Comparison of ENCODE assay signal across 8 cellular contexts in genomic region chr10:75294866-75295692, GRCh38. TPM values are rescaled to one million over a fixed set of nuclear protein-coding genes. Genes with fewer than 3 reads are reported as not detected.
DNase-seq lines count a peak whose midpoint lies in the region; TF ChIP-seq lines count a peak whose summit lies in the region.

No MANE protein-coding gene starts in this region.

- H3K4me1 ChIP-seq in ascending aorta (peaks cover 11 to 23% of the 10 kb centered on the region in 2 donors), rectal smooth muscle tissue (ENCODE audit: control insufficient read depth, insufficient read depth, low read length) (peaks cover 15% of the 10 kb centered on the region), vagina (peaks cover 22% of the 10 kb centered on the region)

- no peaks in the 10 kb centered on the region for H3K36me3 ChIP-seq in ascending aorta
- H3K36me3 ChIP-seq in rectal smooth muscle tissue (ENCODE audit: control insufficient read depth, insufficient read depth, low read length): no peaks in the 10 kb centered on the region
- no peaks in the 10 kb centered on the region for H3K36me3 ChIP-seq in vagina

- peak overlapping the region; percentile 69 for H3K4me3 Mint-ChIP-seq in T-helper 2 cell treated with Interferon-gamma antibody and Interleukin-4, amounts not matched to agents 5 μg/mL and 100 μg/mL, for 36 hours

- H3K27me3 ChIP-seq in ascending aorta: no peaks in the 10 kb centered on the region
- H3K27me3 ChIP-seq in rectal smooth muscle tissue (ENCODE audit: control insufficient read depth, insufficient read depth, low read length): no peaks in the 10 kb centered on the region
- no peaks in the 10 kb centered on the region for H3K27me3 ChIP-seq in vagina

- H3K27ac Mint-ChIP-seq in T-helper 2 cell treated with Interferon-gamma antibody and Interleukin-4, amounts not matched to agents 5 μg/mL and 100 μg/mL, for 36 hours: no peak overlapping the region

- H3K9me3 Mint-ChIP-seq in T-helper 2 cell treated with Interferon-gamma antibody and Interleukin-4, amounts not matched to agents 5 μg/mL and 100 μg/mL, for 36 hours: no peaks in the 10 kb centered on the region

- H3K36me3 Mint-ChIP-seq in T-helper 2 cell treated with Interferon-gamma antibody and Interleukin-4, amounts not matched to agents 5 μg/mL and 100 μg/mL, for 36 hours (ENCODE audit: low read depth): no peaks in the 10 kb centered on the region

- H3K27me3 Mint-ChIP-seq in T-helper 2 cell treated with Interferon-gamma antibody and Interleukin-4, amounts not matched to agents 5 μg/mL and 100 μg/mL, for 36 hours (ENCODE audit: low read depth): peaks cover 27% of the 10 kb centered on the region

- peaks cover 1% of the 10 kb centered on the region for H3K4me1 Mint-ChIP-seq in T-helper 2 cell treated with Interferon-gamma antibody and Interleukin-4, amounts not matched to agents 5 μg/mL and 100 μg/mL, for 36 hours (ENCODE audit: low read depth)

- peak overlapping the region; percentile 16 for H3K9ac ChIP-seq in rectal smooth muscle tissue (ENCODE audit: low read length)

- TF ChIP-seq POLR2A in vagina (IDR thresholded peaks at IDR 0.05): peak in 1 of 2 donors; percentile 13

- H3K27ac ChIP-seq in ascending aorta (peak overlapping the region; percentile 91 to 94), rectal smooth muscle tissue (ENCODE audit: low read depth, low read length) (peak overlapping the region; percentile 86), vagina (peak overlapping the region; percentile 93)

- H3K9me3 ChIP-seq in ascending aorta (peaks cover 0 to 14% of the 10 kb centered on the region in 2 donors), vagina (no peaks in the 10 kb centered on the region)

- H3K4me3 ChIP-seq in ascending aorta: peak overlapping the region; percentile 79 to 92
- H3K4me3 ChIP-seq in rectal smooth muscle tissue (ENCODE audit: low read length): peak overlapping the region; percentile 69
- peak overlapping the region; percentile 48 to 76 for H3K4me3 ChIP-seq in vagina

- intact Hi-C loops in ascending aorta (cut with DNase I) (loop anchor here (2.0 to 10.0 kb wide), 6 partner anchors 58 to 1720 kb away; partner anchors contain the start of genes SAMD8 and ZNF503), vagina (cut with DNase I) (loop anchor here (10.0 kb wide), 1 partner anchor 100 kb away; no protein-coding TSS in a partner anchor)

- peak in 2 of 3 experiments; percentile 20 to 51 for TF ChIP-seq CTCF in ascending aorta (IDR thresholded peaks at IDR 0.05)
- no peak for TF ChIP-seq CTCF in vagina (IDR thresholded peaks at IDR 0.05)

- DNase-seq in DMS53 (lab: John Stamatoyannopoulos, UW): peak; percentile 91
- peak; percentile 69 for DNase-seq in H4 (ENCODE audit: low spot score)
- DNase-seq in MV-4-11 (lab: John Stamatoyannopoulos, UW): peak; percentile 30
- peak; percentile 70 for DNase-seq in T-helper 2 cell treated with Interferon-gamma antibody and Interleukin-4, amounts not matched to agents 5 μg/mL and 100 μg/mL, for 36 hours (ENCODE audit: low spot score)
- peak; percentile 60 to 93 for DNase-seq in ascending aorta (ENCODE audit: low spot score in 2 of 2)
- peak; percentile 84 for DNase-seq in hepatic stellate cell (ENCODE audit: low spot score)
- DNase-seq in vagina (ENCODE audit: extremely low spot score in 2 of 2): no peak

RNA-seq across cellular contexts. Expression of gene COMTD1, which starts 59.3 kb away (rescaled TPM):
- total RNA-seq in H4 (2014; rRNA removed; shearing (Covaris generic)): 7.9 and 19.9 TPM in 2 replicates
- total RNA-seq in ascending aorta (85.5 TPM), vagina (80.0 TPM)

Comparison
In these comparisons a context has a peak if more than half of its experiments do, and no peak if none do; other contexts are left out.
1. DNase-seq: peak in DMS53 (single experiment), H4 (single experiment), MV-4-11 (single experiment), T-helper 2 cell treated with Interferon-gamma antibody and Interleukin-4, amounts not matched to agents 5 μg/mL and 100 μg/mL, for 36 hours (single experiment), ascending aorta (2 of 2) and hepatic stellate cell (single experiment); none in vagina (0 of 2).
2. CTCF ChIP-seq: peak in ascending aorta (2 of 3); none in vagina (0 of 3).
3. Peak in every context shown above with its lines, with median percentiles within 50 percentile points of each other: H3K27ac ChIP-seq and H3K4me3 ChIP-seq.